14 cellular contexts compared by ENCODE assay signal in genomic region chr4:153512952-153513500, GRCh38. TPM values are rescaled to one million over a fixed set of nuclear protein-coding genes. Genes with fewer than 3 reads are reported as not detected.
DNase-seq lines count a peak whose midpoint lies in the region; ATAC-seq and TF ChIP-seq lines count a peak whose summit lies in the region.
"Had no signal": no experiment of that assay in that cellular context is flagged by ENCODE, and none has a peak within 500 bp of the region (broad histone marks: within the 10 kb centered on the region; RNA-seq: fewer than 3 reads in every experiment).

No MANE protein-coding gene starts in this region.

- H3K9me3 Mint-ChIP-seq in activated CD4-positive, alpha-beta memory T cell treated with anti-CD3 and anti-CD28 coated beads for 36 hours = peaks cover 8% of the 10 kb centered on the region
- no peaks in the 10 kb centered on the region for H3K9me3 Mint-ChIP-seq in activated CD4-positive, alpha-beta memory T cell treated with anti-CD3 and anti-CD28 coated beads, Interleukin-2, amount 10 ng/mL, durations not matched to agents 7 days and 5 days

- H3K27me3 ChIP-seq in stomach = no peaks in the 10 kb centered on the region
- H3K27me3 ChIP-seq in adrenal gland = no peaks in the 10 kb centered on the region

- H3K4me1 Mint-ChIP-seq in activated CD4-positive, alpha-beta memory T cell treated with anti-CD3 and anti-CD28 coated beads for 36 hours (ENCODE audit: low read depth) = peaks cover 61% of the 10 kb centered on the region
- H3K4me1 Mint-ChIP-seq in activated CD4-positive, alpha-beta memory T cell treated with anti-CD3 and anti-CD28 coated beads, Interleukin-2, amount 10 ng/mL, durations not matched to agents 7 days and 5 days = peaks cover 18% of the 10 kb centered on the region

- H3K27me3 Mint-ChIP-seq in activated CD4-positive, alpha-beta memory T cell treated with anti-CD3 and anti-CD28 coated beads for 36 hours = no peaks in the 10 kb centered on the region
- H3K27me3 Mint-ChIP-seq in activated CD4-positive, alpha-beta memory T cell treated with anti-CD3 and anti-CD28 coated beads, Interleukin-2, amount 10 ng/mL, durations not matched to agents 7 days and 5 days = no peaks in the 10 kb centered on the region
- H3K27me3 Mint-ChIP-seq: type B pancreatic cell had no signal

- no peak overlapping the region for H3K4me3 ChIP-seq in stomach
- no peak overlapping the region for H3K4me3 ChIP-seq in adrenal gland

- 43 to 59% (median 46%) methylated on average over 3 of the region's 3 CpGs for WGBS in stomach, 5 donors
- 41 to 77% (median 71%) methylated on average over 3 of the region's 3 CpGs for WGBS in adrenal gland, 4 donors

- peaks cover 15% of the 10 kb centered on the region for H3K36me3 Mint-ChIP-seq in activated CD4-positive, alpha-beta memory T cell treated with anti-CD3 and anti-CD28 coated beads for 36 hours
- H3K36me3 Mint-ChIP-seq in activated CD4-positive, alpha-beta memory T cell treated with anti-CD3 and anti-CD28 coated beads, Interleukin-2, amount 10 ng/mL, durations not matched to agents 7 days and 5 days (ENCODE audit: low read depth) = peaks cover 30% of the 10 kb centered on the region

- TF ChIP-seq EP300 in stomach (IDR thresholded peaks at IDR 0.05) = no peak

- peaks cover 4 to 48% (median 27%) of the 10 kb centered on the region in 4 donors for H3K4me1 ChIP-seq in stomach
- peaks cover 4 to 5% of the 10 kb centered on the region in 2 donors for H3K4me1 ChIP-seq in adrenal gland (replicated peaks in 1 of 2)

- TF ChIP-seq POLR2A in stomach (IDR thresholded peaks at IDR 0.05) (no peak), adrenal gland (IDR thresholded peaks at IDR 0.05) (no peak)

- ATAC-seq in SK-N-SH treated with all-trans-retinoic acid at 6 μM for 48 hours = peak; percentile 62
- peak; percentile 45 for ATAC-seq in left ventricle myocardium superior
- no peak for ATAC-seq in HG03025 (IDR thresholded peaks at IDR 0.05; ENCODE audit: low FRiP score, unreplicated experiment)

- H3K4me3 Mint-ChIP-seq in activated CD4-positive, alpha-beta memory T cell treated with anti-CD3 and anti-CD28 coated beads for 36 hours = no peak overlapping the region
- no peak overlapping the region for H3K4me3 Mint-ChIP-seq in activated CD4-positive, alpha-beta memory T cell treated with anti-CD3 and anti-CD28 coated beads, Interleukin-2, amount 10 ng/mL, durations not matched to agents 7 days and 5 days
- H3K4me3 Mint-ChIP-seq: type B pancreatic cell had no signal

- H3K9me3 ChIP-seq in stomach (no peaks in the 10 kb centered on the region), adrenal gland (replicated peaks in 1 of 3) (no peaks in the 10 kb centered on the region)

- H3K27ac Mint-ChIP-seq in activated CD4-positive, alpha-beta memory T cell treated with anti-CD3 and anti-CD28 coated beads for 36 hours = peak overlapping the region; percentile 47
- H3K27ac Mint-ChIP-seq in activated CD4-positive, alpha-beta memory T cell treated with anti-CD3 and anti-CD28 coated beads, Interleukin-2, amount 10 ng/mL, durations not matched to agents 7 days and 5 days = no peak overlapping the region
- H3K27ac Mint-ChIP-seq: type B pancreatic cell had no signal

- TF ChIP-seq CTCF in stomach (IDR thresholded peaks at IDR 0.05) (no peak), adrenal gland (IDR thresholded peaks at IDR 0.05) (no peak)

- H3K36me3 ChIP-seq in stomach (no peaks in the 10 kb centered on the region), adrenal gland (replicated peaks in 1 of 2) (no peaks in the 10 kb centered on the region)

- H3K27ac ChIP-seq in stomach (peak overlapping the region in 3 of 5 donors; percentile 0 to 52 (median 49)), adrenal gland (no peak overlapping the region)

- intact Hi-C loops in activated CD4-positive, alpha-beta memory T cell treated with anti-CD3 and anti-CD28 coated beads for 36 hours (cut with micrococcal nuclease) = no loop called here
- intact Hi-C loops in left ventricle myocardium superior (cut with micrococcal nuclease) = no loop called here
- intact Hi-C loops in stomach (cut with DNase I; ENCODE audit: low total_unique reads) = no loop called here
- intact Hi-C loops in adrenal gland (cut with DNase I) = no loop called here

- no peak for DNase-seq in activated CD4-positive, alpha-beta memory T cell treated with anti-CD3 and anti-CD28 coated beads for 36 hours
- no peak for DNase-seq in activated CD4-positive, alpha-beta memory T cell treated with anti-CD3 and anti-CD28 coated beads, Interleukin-2, amount 10 ng/mL, durations not matched to agents 7 days and 5 days
- no peak for DNase-seq in left ventricle myocardium superior
- no peak for DNase-seq in stomach
- no peak for DNase-seq in DMS79 treated with DMSO at 0.1 percent for 48 hours (lab: John Stamatoyannopoulos, UW)
- DNase-seq in adrenal gland = no peak
- DNase-seq: activated CD4-positive, alpha-beta T cell treated with anti-CD3 and anti-CD28 coated beads for 48 hours; NCI-H2171 treated with DMSO at 0.1 percent for 48 hours; nucleus accumbens; SIG-M5; stimulated activated CD4-positive, alpha-beta T cell treated with anti-CD3 and anti-CD28 coated beads, Interleukin-2, amount 100 ng/mL, for 48 hours had no signal

- CTCF ChIA-PET in activated CD4-positive, alpha-beta memory T cell treated with anti-CD3 and anti-CD28 coated beads for 36 hours (lab: Charles Lee) = no interaction called here
- CTCF ChIA-PET in activated CD4-positive, alpha-beta memory T cell treated with anti-CD3 and anti-CD28 coated beads, Interleukin-2, amount 10 ng/mL, durations not matched to agents 7 days and 5 days (lab: Charles Lee) = interaction anchor here (1.2 to 2.2 kb wide), 2 partner anchors 15 to 16 kb away, joined by 3 to 7 read pairs; no protein-coding TSS in a partner anchor

- POLR2A ChIA-PET in activated CD4-positive, alpha-beta memory T cell treated with anti-CD3 and anti-CD28 coated beads for 36 hours (lab: Charles Lee) = interaction anchor here (1.1 to 2.6 kb wide), 2 partner anchors 10 to 15 kb away, joined by 3 to 11 read pairs; no protein-coding TSS in a partner anchor
- POLR2A ChIA-PET in activated CD4-positive, alpha-beta memory T cell treated with anti-CD3 and anti-CD28 coated beads, Interleukin-2, amount 10 ng/mL, durations not matched to agents 7 days and 5 days (lab: Charles Lee) = no interaction called here

TF ChIP-seq in SK-N-SH treated with all-trans-retinoic acid at 6 μM for 48 hours, 23 proteins besides CTCF, POLR2A, EP300 and RAD21 (continues in another document):
- no peak for TF ChIP-seq ZFP30 (CRISPR knock-in tag; IDR thresholded peaks at IDR 0.05)
- no peak for TF ChIP-seq OSR1 (CRISPR knock-in tag; IDR thresholded peaks at IDR 0.05)
- TF ChIP-seq ZNF565 (CRISPR knock-in tag; conservative IDR thresholded peaks at IDR 0.05; ENCODE audit: low read depth) = no peak
- TF ChIP-seq TOX (CRISPR knock-in tag; IDR thresholded peaks at IDR 0.05; ENCODE audit: borderline replicate concordance) = no peak
- TF ChIP-seq GLIS3 (CRISPR knock-in tag; IDR thresholded peaks at IDR 0.05) = no peak
- no peak for TF ChIP-seq PATZ1 (CRISPR knock-in tag; IDR thresholded peaks at IDR 0.05; ENCODE audit: borderline replicate concordance)
- TF ChIP-seq TCF4 (CRISPR knock-in tag; IDR thresholded peaks at IDR 0.05; ENCODE audit: borderline replicate concordance) = no peak
- TF ChIP-seq TSHZ2 (CRISPR knock-in tag; IDR thresholded peaks at IDR 0.05) = no peak
- no peak for TF ChIP-seq ZNF8 (CRISPR knock-in tag; IDR thresholded peaks at IDR 0.05)
- TF ChIP-seq ESRRG (CRISPR knock-in tag; IDR thresholded peaks at IDR 0.05) = no peak

RNA-seq across cellular contexts. Expression of gene TMEM131L, which starts 46.9 kb away (rescaled TPM):
- 10 to 100 TPM; 32.7 to 33.3 TPM for total RNA-seq in activated CD4-positive, alpha-beta memory T cell treated with anti-CD3 and anti-CD28 coated beads for 36 hours
- total RNA-seq in activated CD4-positive, alpha-beta memory T cell treated with anti-CD3 and anti-CD28 coated beads, Interleukin-2, amount 10 ng/mL, durations not matched to agents 7 days and 5 days = 10 to 100 TPM; 25.2 to 26.3 TPM
- 16.8 TPM for total RNA-seq in left ventricle myocardium superior
- 10 to 100 TPM; 12.9 to 40.0 (median 19.1) TPM for total RNA-seq in stomach
- 1 to 10 TPM; 2.4 to 4.4 (median 2.7) TPM for polyA plus RNA-seq in stomach
- total RNA-seq in adrenal gland = 1 to 10 TPM; 3.0 to 8.6 (median 5.3) TPM
- 1 to 10 TPM; 2.5 to 3.9 (median 2.8) TPM for polyA plus RNA-seq in adrenal gland

Comparison
In these comparisons a context has a peak if more than half of its experiments do, and no peak if none do; other contexts are left out.
1. H3K27ac ChIP-seq: peak in stomach (3 of 5); none in adrenal gland (0 of 5).